20 cellular contexts compared by ENCODE assay signal in the genomic region with DNA sequence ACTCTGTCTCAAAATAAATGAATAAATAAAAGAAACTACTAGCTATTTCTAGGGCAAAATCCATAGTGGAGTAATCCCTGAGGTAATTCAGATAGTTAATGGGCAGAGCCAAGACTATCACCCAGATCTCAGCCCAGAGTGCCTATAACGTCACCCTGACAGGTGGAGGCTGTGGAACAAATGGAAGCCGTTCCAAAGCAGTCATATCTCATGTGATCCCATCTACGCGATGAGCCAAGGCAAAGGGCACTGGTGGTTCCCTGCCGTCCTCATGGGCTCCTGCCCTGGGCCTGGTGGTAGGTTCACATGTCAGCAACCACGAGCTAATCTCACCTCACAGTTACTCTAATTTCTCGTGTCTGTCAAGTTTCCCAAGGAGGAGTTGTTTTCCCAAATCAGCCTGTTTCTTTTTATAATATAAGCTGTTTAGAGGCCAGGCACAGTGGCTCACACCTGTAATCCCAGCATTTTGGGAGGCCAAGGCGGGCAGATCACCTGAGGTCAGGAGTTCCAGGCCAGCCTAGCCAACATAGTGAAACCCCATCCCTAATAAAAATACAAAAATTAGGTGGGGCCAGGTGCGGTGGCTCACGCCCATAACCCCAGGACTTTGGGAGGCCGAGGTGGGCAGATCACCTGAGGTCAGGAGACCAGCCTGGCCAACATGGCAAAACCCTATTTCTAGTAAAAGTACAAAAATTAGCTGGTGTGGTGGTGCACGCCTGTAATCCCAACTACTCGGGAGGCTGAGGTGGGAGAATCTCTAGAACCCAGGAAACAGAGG. TPM values are rescaled to one million over a fixed set of nuclear protein-coding genes. Genes with fewer than 3 reads are reported as not detected.
A peak's percentile ranks its signal among the peaks of the same experiment; 100 is the strongest.
DNase-seq lines count a peak whose midpoint lies in the region; ATAC-seq, FAIRE-seq and TF ChIP-seq lines count a peak whose summit lies in the region.
"Had no signal": no experiment of that assay in that cellular context is flagged by ENCODE, and none has a peak within 500 bp of the region (broad histone marks: within the 10 kb centered on the region; RNA-seq: fewer than 3 reads in every experiment).

No MANE protein-coding gene starts in this region.

- in situ Hi-C loops in HepG2 (cut with HindIII; ENCODE audit: extremely low pct_ligation_motif_present, low pct_unique_long_range_greater_than_20kb): no loop called here

- BruUV-seq in HepG2 (replicated peaks; lab: Mats Ljungman, UMichigan): no TSS peak

- H3K27me3 ChIP-seq in right lobe of liver: no peaks in the 10 kb centered on the region
- H3K27me3 ChIP-seq in HepG2 (ENCODE audit: control insufficient read depth in 1 of 2, insufficient read depth in 2 of 2, low read length in 2 of 2): no peaks in the 10 kb centered on the region
- H3K27me3 ChIP-seq in pancreas: no peaks in the 10 kb centered on the region
- no peaks in the 10 kb centered on the region for H3K27me3 ChIP-seq in aorta (ENCODE audit: control insufficient read depth in 1 of 2, insufficient read depth in 2 of 2, low read length in 1 of 2)

- H3K4me1 ChIP-seq in right lobe of liver (no peaks in the 10 kb centered on the region), HepG2 (ENCODE audit: insufficient read depth, low read length) (peaks cover 32% of the 10 kb centered on the region), pancreas (peaks cover 6 to 30% (median 13%) of the 10 kb centered on the region in 3 donors), aorta (ENCODE audit: control insufficient read depth in 1 of 2, insufficient read depth in 2 of 2, low read length in 2 of 2) (peaks cover 0 to 5% of the 10 kb centered on the region in 2 donors)

- TF ChIP-seq POLR2A in right lobe of liver (IDR thresholded peaks at IDR 0.05) (no peak), HepG2 (IDR thresholded peaks at IDR 0.05; ENCODE audit: insufficient read depth in 1 of 2, low read depth in 2 of 2, low read length in 2 of 2) (no peak)

- DNase-seq in right lobe of liver: peak in 2 of 3 donors; percentile 43 to 72
- DNase-seq in HepG2 (ENCODE audit: low spot score): no peak
- DNase-seq in cerebellar cortex (ENCODE audit: low spot score): peak; percentile 70
- DNase-seq in pancreas: peak; percentile 47 to 87 (median 84)
- DNase-seq in aorta: peak; percentile 15 to 17
- no peak for DNase-seq in D341Med (ENCODE audit: low spot score)
- DNase-seq in omental fat pad (ENCODE audit: low spot score): no peak
- DNase-seq: AML-193; CD4-positive, alpha-beta memory T cell; DND-41; GF-D8; NCI-H1092; NCI-H187 treated with DMSO at 0.1 percent for 48 hours; NCI-H2171; NCI-H446 treated with DMSO at 0.1 percent for 48 hours; NCI-H748 treated with DMSO at 0.1 percent for 48 hours; SHP77 had no signal

- intact Hi-C loops in right lobe of liver (cut with DNase I): no loop called here
- intact Hi-C loops in HepG2 (cut with micrococcal nuclease; ENCODE audit: unreplicated experiment): no loop called here
- intact Hi-C loops in pancreas (cut with DNase I): loop anchor here in 1 of 3 donors (10.0 kb wide), 1 partner anchor 96 kb away; no protein-coding TSS in a partner anchor
- intact Hi-C loops in aorta (cut with DNase I): no loop called here

- H3K79me2 ChIP-seq in HepG2 (ENCODE audit: insufficient read depth, low read length): no peaks in the 10 kb centered on the region

- H3K4me3 ChIP-seq in right lobe of liver (no peak overlapping the region), HepG2 (replicated peaks in 1 of 3; ENCODE audit: insufficient read depth in 1 of 3, low read depth in 2 of 3, low read length in 3 of 3) (no peak overlapping the region), pancreas (no peak overlapping the region), aorta (ENCODE audit: low read length in 2 of 2) (no peak overlapping the region)

- no peaks in the 10 kb centered on the region for H4K20me1 ChIP-seq in HepG2 (ENCODE audit: insufficient read depth, low read length)

- TF ChIP-seq RAD21 in HepG2 (CRISPR knock-in tag; IDR thresholded peaks at IDR 0.05): no peak

- ATAC-seq in right lobe of liver (peak; percentile 19 to 61 (median 48)), HepG2 (no peak), pancreas (peak; percentile 50 to 83 (median 74)), aorta (ENCODE audit: low FRiP score) (no peak), HG02852 (IDR thresholded peaks at IDR 0.05; ENCODE audit: unreplicated experiment) (no peak), omental fat pad (ENCODE audit: low FRiP score) (no peak)

- no peaks in the 10 kb centered on the region for H3K9me3 ChIP-seq in right lobe of liver
- no peaks in the 10 kb centered on the region for H3K9me3 ChIP-seq in HepG2 (ENCODE audit: low read length)
- no peaks in the 10 kb centered on the region for H3K9me3 ChIP-seq in pancreas
- H3K9me3 ChIP-seq in aorta (ENCODE audit: control insufficient read depth, low read length): no peaks in the 10 kb centered on the region

- 90% methylated on average over 5 of the region's 13 CpGs for WGBS in right lobe of liver (ENCODE audit: insufficient coverage, low coverage, low lambda C conversion rate, missing lambda C conversion rate)
- 97% methylated on average over 12 of the region's 13 CpGs for whole genome bisulfite sequencing in HepG2 (ENCODE audit: low lambda C conversion rate)
- 64 to 70% methylated on average over 13 of the region's 13 CpGs for WGBS in pancreas, 2 donors
- WGBS in aorta, 2 donors: 90% methylated on average over 13 of the region's 13 CpGs

- H3K27ac ChIP-seq in right lobe of liver (no peak overlapping the region), HepG2 (ENCODE audit: extremely low read length, insufficient read depth, low read length) (no peak overlapping the region), pancreas (peak overlapping the region; percentile 35 to 74 (median 54)), aorta (ENCODE audit: low read depth in 1 of 2, low read length in 2 of 2) (no peak overlapping the region)
- H3K27ac ChIP-seq: KMS-11 had no signal

- H3K36me3 ChIP-seq in right lobe of liver (peaks cover 0 to 25% (median 13%) of the 10 kb centered on the region in 4 donors), HepG2 (replicated peaks in 1 of 2; ENCODE audit: control insufficient read depth in 1 of 2, insufficient read depth in 2 of 2, low read length in 2 of 2) (peaks cover 1 to 11% of the 10 kb centered on the region in 2 experiments; a peak in 4 of 5 replicates), pancreas (peaks cover 0 to 20% (median 14%) of the 10 kb centered on the region in 3 donors), aorta (ENCODE audit: control insufficient read depth in 1 of 2, insufficient read depth in 2 of 2, low read length in 1 of 2) (no peaks in the 10 kb centered on the region)

- TF ChIP-seq CTCF in right lobe of liver (IDR thresholded peaks at IDR 0.05) (no peak), HepG2 (CRISPR knock-in tag; IDR thresholded peaks at IDR 0.05) (no peak), pancreas (IDR thresholded peaks at IDR 0.05) (no peak), omental fat pad (IDR thresholded peaks at IDR 0.05) (no peak)

- CTCF ChIA-PET in HepG2 (lab: Yijun Ruan, JAX; ENCODE audit: low intra/inter-chr PET ratio, low total read pairs): no interaction called here

- POLR2A ChIA-PET in HepG2 (lab: Yijun Ruan, JAX): interaction anchor here (1.8 to 2.7 kb wide), 2 partner anchors 10 to 35 kb away, joined by 5 to 10 read pairs; a partner anchor contains a TSS

- no peak overlapping the region for H2AFZ ChIP-seq in HepG2 (ENCODE audit: low read length)

- no peak for TF ChIP-seq EP300 in HepG2 (IDR thresholded peaks at IDR 0.05; ENCODE audit: low read depth in 2 of 2, low read length in 2 of 2)
- TF ChIP-seq EP300 in HepG2 (CRISPR knock-in tag; IDR thresholded peaks at IDR 0.05; ENCODE audit: borderline replicate concordance): no peak

- H3K4me2 ChIP-seq in HepG2 (ENCODE audit: low read depth, low read length): no peak overlapping the region
- H3K4me2 ChIP-seq: KMS-11 had no signal

- H3K9ac ChIP-seq in HepG2 (ENCODE audit: insufficient read depth, low read depth, low read length): no peak overlapping the region
- H3K9ac ChIP-seq: KMS-11 had no signal

- FAIRE-seq in HepG2 (lab: Jason Lieb, UNC): no peak
- FAIRE-seq in pancreas (lab: Jason Lieb, UNC): no peak
- FAIRE-seq: GM19239 had no signal

RNA-seq across cellular contexts. Expression of a gene that starts 22.5 kb away (rescaled TPM):
- total RNA-seq in right lobe of liver: 10 to 100 TPM; 12.0 to 26.5 (median 14.5) TPM
- 30.1 and 51.0 TPM in 2 replicates for total RNA-seq in HepG2 (2016; rRNA removed; fragmentation: Illumina TruSeq; extraction: Trizol)
- total RNA-seq in HepG2 (2016; cell fraction: cytosol; rRNA removed; fragmentation: Illumina TruSeq; extraction: Trizol; ENCODE audit: low read depth): 5.7 and 7.9 TPM in 2 replicates
- total RNA-seq in HepG2 (2016; cell fraction: insoluble cytoplasmic fraction; rRNA removed; fragmentation: Illumina TruSeq; extraction: Trizol): 31.9 and 52.7 TPM in 2 replicates
- total RNA-seq in HepG2 (2016; cell fraction: membrane; rRNA removed; fragmentation: Illumina TruSeq; extraction: Trizol): 8.5 and 11.2 TPM in 2 replicates
- 19.7 and 20.4 TPM in 2 replicates for total RNA-seq in HepG2 (2016; cell fraction: nucleus; rRNA removed; fragmentation: Illumina TruSeq; extraction: Trizol)
- 16.6 and 21.6 TPM in 2 replicates for polyA plus RNA-seq in HepG2 (2011; rRNA removed)
- 12.4 and 18.1 TPM in 2 replicates for polyA plus RNA-seq in HepG2 (2011; cell fraction: cytosol; rRNA removed)
- polyA plus RNA-seq in HepG2 (2011; cell fraction: nucleus; rRNA removed): 7.4 and 10.0 TPM in 2 replicates
- polyA plus RNA-seq in HepG2 (2012): 23.8 and 25.1 TPM in 2 replicates
- 2.5 and 3.4 TPM in 2 replicates for polyA plus RNA-seq in HepG2 (2016; cell fraction: cytosol; fragmentation: Illumina TruSeq; extraction: Trizol; ENCODE audit: low read depth)
- 47.4 and 47.8 TPM in 2 replicates for polyA plus RNA-seq in HepG2 (2016; cell fraction: insoluble cytoplasmic fraction; fragmentation: Illumina TruSeq; extraction: Trizol; ENCODE audit: low read depth)
- polyA plus RNA-seq in HepG2 (2016; cell fraction: membrane; fragmentation: Illumina TruSeq; extraction: Trizol; ENCODE audit: low read depth): 5.9 and 6.9 TPM in 2 replicates
- polyA plus RNA-seq in HepG2 (2016; cell fraction: nucleus; fragmentation: Illumina TruSeq; extraction: Trizol; ENCODE audit: insufficient read depth, low read depth): 22.3 and 27.0 TPM in 2 replicates
- polyA minus RNA-seq in HepG2 (2011; rRNA and poly(A)+ RNA removed; ENCODE audit: low replicate concordance): 21.8 and 33.7 TPM in 2 replicates
- 16.5 and 21.2 TPM in 2 replicates for polyA minus RNA-seq in HepG2 (2011; cell fraction: cytosol; rRNA and poly(A)+ RNA removed)
- 25.8 and 32.3 TPM in 2 replicates for polyA minus RNA-seq in HepG2 (2011; cell fraction: nucleus; rRNA and poly(A)+ RNA removed)
- 10 to 100 TPM; 11.7 to 26.0 (median 16.9) TPM for total RNA-seq in pancreas
- 10 to 100 TPM in 1 of 2 donors, 1 to 10 TPM in 1; 5.4 to 10.5 TPM for polyA plus RNA-seq in pancreas
- 10 to 100 TPM; 23.3 to 32.3 TPM for total RNA-seq in aorta
- polyA plus RNA-seq in aorta: 10 to 100 TPM; 19.7 to 22.3 TPM
- total RNA-seq in omental fat pad: 10 to 100 TPM; 21.3 to 34.5 (median 26.3) TPM

RNA-seq across cellular contexts. Expression of a gene that starts 22.8 kb away (rescaled TPM):
- 10 to 100 TPM; 38.6 to 79.2 (median 51.3) TPM for total RNA-seq in right lobe of liver
- 74.8 and 95.6 TPM in 2 replicates for total RNA-seq in HepG2 (2016; rRNA removed; fragmentation: Illumina TruSeq; extraction: Trizol)
- total RNA-seq in HepG2 (2016; cell fraction: cytosol; rRNA removed; fragmentation: Illumina TruSeq; extraction: Trizol; ENCODE audit: low read depth): 91.2 and 103 TPM in 2 replicates
- total RNA-seq in HepG2 (2016; cell fraction: insoluble cytoplasmic fraction; rRNA removed; fragmentation: Illumina TruSeq; extraction: Trizol): 76.8 and 94.9 TPM in 2 replicates
- 149 and 166 TPM in 2 replicates for total RNA-seq in HepG2 (2016; cell fraction: membrane; rRNA removed; fragmentation: Illumina TruSeq; extraction: Trizol)
- 25.8 and 31.4 TPM in 2 replicates for total RNA-seq in HepG2 (2016; cell fraction: nucleus; rRNA removed; fragmentation: Illumina TruSeq; extraction: Trizol)
- 70.4 and 89.4 TPM in 2 replicates for polyA plus RNA-seq in HepG2 (2011; rRNA removed)
- 49.3 and 62.9 TPM in 2 replicates for polyA plus RNA-seq in HepG2 (2011; cell fraction: cytosol; rRNA removed)
- polyA plus RNA-seq in HepG2 (2011; cell fraction: nucleus; rRNA removed): 10.9 and 14.2 TPM in 2 replicates
- 59.2 and 62.8 TPM in 2 replicates for polyA plus RNA-seq in HepG2 (2012)
- 138 and 184 TPM in 2 replicates for polyA plus RNA-seq in HepG2 (2016; cell fraction: cytosol; fragmentation: Illumina TruSeq; extraction: Trizol; ENCODE audit: low read depth)
- polyA plus RNA-seq in HepG2 (2016; cell fraction: insoluble cytoplasmic fraction; fragmentation: Illumina TruSeq; extraction: Trizol; ENCODE audit: low read depth): 106 and 114 TPM in 2 replicates
- 159 and 184 TPM in 2 replicates for polyA plus RNA-seq in HepG2 (2016; cell fraction: membrane; fragmentation: Illumina TruSeq; extraction: Trizol; ENCODE audit: low read depth)
- polyA plus RNA-seq in HepG2 (2016; cell fraction: nucleus; fragmentation: Illumina TruSeq; extraction: Trizol; ENCODE audit: insufficient read depth, low read depth): 52.6 and 58.6 TPM in 2 replicates
- polyA minus RNA-seq in HepG2 (2011; rRNA and poly(A)+ RNA removed; ENCODE audit: low replicate concordance): 27.8 and 41.1 TPM in 2 replicates
- polyA minus RNA-seq in HepG2 (2011; cell fraction: cytosol; rRNA and poly(A)+ RNA removed): 13.3 and 15.2 TPM in 2 replicates
- 9.3 and 13.2 TPM in 2 replicates for polyA minus RNA-seq in HepG2 (2011; cell fraction: nucleus; rRNA and poly(A)+ RNA removed)
- 10 to 100 TPM; 52.4 to 92.6 (median 68.0) TPM for total RNA-seq in pancreas
- 100 to 1,000 TPM in 1 of 2 donors, 10 to 100 TPM in 1; 92.0 to 153 TPM for polyA plus RNA-seq in pancreas
- 10 to 100 TPM; 70.7 to 75.7 TPM for total RNA-seq in aorta
- 100 to 1,000 TPM; 165 to 281 TPM for polyA plus RNA-seq in aorta
- total RNA-seq in omental fat pad: 10 to 100 TPM; 52.2 to 97.6 (median 76.3) TPM

RNA-seq across cellular contexts. Expression of a gene that starts 35.1 kb away (rescaled TPM):
- total RNA-seq in right lobe of liver: 100 to 1,000 TPM in 4 of 6 experiments, 10 to 100 TPM in 2; 51.7 to 180 (median 143) TPM
- 35.2 and 35.6 TPM in 2 replicates for total RNA-seq in HepG2 (2016; rRNA removed; fragmentation: Illumina TruSeq; extraction: Trizol)
- 17.3 and 17.4 TPM in 2 replicates for total RNA-seq in HepG2 (2016; cell fraction: cytosol; rRNA removed; fragmentation: Illumina TruSeq; extraction: Trizol; ENCODE audit: low read depth)
- total RNA-seq in HepG2 (2016; cell fraction: insoluble cytoplasmic fraction; rRNA removed; fragmentation: Illumina TruSeq; extraction: Trizol): 35.9 and 37.2 TPM in 2 replicates
- 34.5 and 35.2 TPM in 2 replicates for total RNA-seq in HepG2 (2016; cell fraction: membrane; rRNA removed; fragmentation: Illumina TruSeq; extraction: Trizol)
- 19.2 and 19.4 TPM in 2 replicates for total RNA-seq in HepG2 (2016; cell fraction: nucleus; rRNA removed; fragmentation: Illumina TruSeq; extraction: Trizol)
- 40.7 and 78.9 TPM in 2 replicates for polyA plus RNA-seq in HepG2 (2011; rRNA removed)
- 47.3 and 59.3 TPM in 2 replicates for polyA plus RNA-seq in HepG2 (2011; cell fraction: cytosol; rRNA removed)
- polyA plus RNA-seq in HepG2 (2011; cell fraction: nucleus; rRNA removed): 73.1 and 98.3 TPM in 2 replicates
- 82.2 and 137 TPM in 2 replicates for polyA plus RNA-seq in HepG2 (2012)
- polyA plus RNA-seq in HepG2 (2016; cell fraction: cytosol; fragmentation: Illumina TruSeq; extraction: Trizol; ENCODE audit: low read depth): 3.8 and 5.2 TPM in 2 replicates
- 24.9 and 26.7 TPM in 2 replicates for polyA plus RNA-seq in HepG2 (2016; cell fraction: insoluble cytoplasmic fraction; fragmentation: Illumina TruSeq; extraction: Trizol; ENCODE audit: low read depth)
- 8.1 and 8.4 TPM in 2 replicates for polyA plus RNA-seq in HepG2 (2016; cell fraction: membrane; fragmentation: Illumina TruSeq; extraction: Trizol; ENCODE audit: low read depth)
- 27.3 and 28.4 TPM in 2 replicates for polyA plus RNA-seq in HepG2 (2016; cell fraction: nucleus; fragmentation: Illumina TruSeq; extraction: Trizol; ENCODE audit: insufficient read depth, low read depth)
- polyA minus RNA-seq in HepG2 (2011; rRNA and poly(A)+ RNA removed; ENCODE audit: low replicate concordance): 150 and 161 TPM in 2 replicates
- 74.7 and 77.2 TPM in 2 replicates for polyA minus RNA-seq in HepG2 (2011; cell fraction: cytosol; rRNA and poly(A)+ RNA removed)
- 51.2 and 56.2 TPM in 2 replicates for polyA minus RNA-seq in HepG2 (2011; cell fraction: nucleus; rRNA and poly(A)+ RNA removed)
- total RNA-seq in pancreas: 1,000 to 10,000 TPM in 1 of 6 donors, 100 to 1,000 TPM in 3, 10 to 100 TPM in 2; 61.6 to 1,144 (median 191) TPM
- 100 to 1,000 TPM; 228 to 795 TPM for polyA plus RNA-seq in pancreas
- total RNA-seq in aorta: 100 to 1,000 TPM; 104 to 126 TPM
- polyA plus RNA-seq in aorta: 10 to 100 TPM; 55.9 to 96.5 TPM
- total RNA-seq in omental fat pad: 100 to 1,000 TPM in 3 of 4 donors, 10 to 100 TPM in 1; 56.2 to 527 (median 185) TPM

Comparison
In these comparisons a context has a peak if more than half of its experiments do, and no peak if none do; other contexts are left out.
1. ATAC-seq: peak in right lobe of liver (4 of 4) and pancreas (4 of 4); none in HepG2 (single experiment), aorta (single experiment), HG02852 (single experiment) and omental fat pad (single experiment).
2. DNase-seq: peak in right lobe of liver (2 of 3), cerebellar cortex (single experiment), pancreas (6 of 6) and aorta (2 of 2); none in HepG2 (single experiment), D341Med (single experiment) and omental fat pad (single experiment).
3. H3K27ac ChIP-seq: peak in pancreas (4 of 4); none in right lobe of liver (0 of 3), HepG2 (single experiment) and aorta (0 of 2).